17 cellular contexts compared by ENCODE assay signal in the genomic region with DNA sequence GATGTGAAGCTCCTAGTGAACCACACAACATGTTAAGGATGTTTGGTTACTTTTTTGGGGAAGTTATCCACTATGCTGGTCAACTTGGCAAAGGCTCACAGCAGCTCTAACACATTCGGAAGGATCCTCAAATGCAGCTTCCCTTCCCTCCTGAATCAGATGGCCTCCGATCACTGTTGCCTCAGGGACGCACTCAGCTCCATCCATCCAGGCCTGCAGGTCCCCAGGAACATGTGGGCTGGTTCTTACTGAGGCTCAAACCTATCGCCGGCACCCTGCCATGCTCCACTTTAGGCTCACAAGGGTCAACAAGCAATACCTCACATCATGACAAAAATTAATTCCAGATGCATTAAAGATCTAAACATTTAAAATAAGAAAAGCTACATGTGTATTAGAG.
"Had no signal": no experiment of that assay in that cellular context is flagged by ENCODE, and none has a peak within 500 bp of the region (broad histone marks: within the 10 kb centered on the region; RNA-seq: fewer than 3 reads in every experiment).

No MANE protein-coding gene starts in this region.

- H3K9me3 Mint-ChIP-seq: activated CD8-positive, alpha-beta T cell treated with anti-CD3 and anti-CD28 coated beads for 36 hours; activated naive CD4-positive, alpha-beta T cell treated with anti-CD3 and anti-CD28 coated beads, Interleukin-2, amount 10 ng/mL, durations not matched to agents 7 days and 5 days; natural killer cell; stimulated activated naive CD8-positive, alpha-beta T cell treated with anti-CD3 and anti-CD28 coated beads, Interleukin-15, Interleukin-2, amounts not matched to agents 100 ng/mL and 50 ng/mL, for 24 hours; T-cell had no signal

- H3K27me3 Mint-ChIP-seq: activated CD8-positive, alpha-beta T cell treated with anti-CD3 and anti-CD28 coated beads for 36 hours had no signal

- H3K4me3 Mint-ChIP-seq: activated CD4-positive, alpha-beta T cell treated with anti-CD3 and anti-CD28 coated beads for 36 hours; activated CD8-positive, alpha-beta T cell treated with anti-CD3 and anti-CD28 coated beads for 36 hours; activated naive CD4-positive, alpha-beta T cell treated with anti-CD3 and anti-CD28 coated beads, Interleukin-2, amount 10 ng/mL, durations not matched to agents 7 days and 5 days; natural killer cell; stimulated activated naive CD8-positive, alpha-beta T cell treated with anti-CD3 and anti-CD28 coated beads, Interleukin-15, Interleukin-2, amounts not matched to agents 100 ng/mL and 50 ng/mL, for 24 hours; T-cell had no signal

- ATAC-seq: activated CD4-positive, alpha-beta T cell treated with anti-CD3 and anti-CD28 coated beads for 36 hours; activated CD8-positive, alpha-beta T cell treated with anti-CD3 and anti-CD28 coated beads for 36 hours; body of pancreas; natural killer cell; T-cell had no signal

- H3K36me3 Mint-ChIP-seq: activated naive CD4-positive, alpha-beta T cell treated with anti-CD3 and anti-CD28 coated beads, Interleukin-2, amount 10 ng/mL, durations not matched to agents 7 days and 5 days; natural killer cell; T-cell had no signal

- H3K4me1 ChIP-seq: body of pancreas had no signal

- H3K27ac ChIP-seq: body of pancreas, esophagus squamous epithelium, testis, vagina, VCaP had no signal

- H3K36me3 ChIP-seq: esophagus squamous epithelium, vagina had no signal

- DNase-seq: activated CD4-positive, alpha-beta T cell treated with anti-CD3 and anti-CD28 coated beads for 36 hours; activated CD8-positive, alpha-beta memory T cell treated with anti-CD3 and anti-CD28 coated beads, Interleukin-2, amount 50 U/mL, for 4 hours; activated CD8-positive, alpha-beta T cell treated with anti-CD3 and anti-CD28 coated beads for 36 hours; activated naive CD4-positive, alpha-beta T cell treated with anti-CD3 and anti-CD28 coated beads, Interleukin-2, amount 10 ng/mL, durations not matched to agents 7 days and 5 days; body of pancreas; dermis blood vessel endothelial cell; esophagus squamous epithelium; foreskin fibroblast; mammary epithelial cell; natural killer cell; stimulated activated CD4-positive, alpha-beta T cell treated with anti-CD3 and anti-CD28 coated beads, Interleukin-4, amount 100 ng/mL, for 24 hours; T-cell; T1000; testis had no signal

- H3K4me1 Mint-ChIP-seq: activated CD4-positive, alpha-beta T cell treated with anti-CD3 and anti-CD28 coated beads for 36 hours; activated naive CD4-positive, alpha-beta T cell treated with anti-CD3 and anti-CD28 coated beads, Interleukin-2, amount 10 ng/mL, durations not matched to agents 7 days and 5 days; natural killer cell; T-cell had no signal

- H3K27ac Mint-ChIP-seq: activated CD4-positive, alpha-beta T cell treated with anti-CD3 and anti-CD28 coated beads for 36 hours; activated CD8-positive, alpha-beta T cell treated with anti-CD3 and anti-CD28 coated beads for 36 hours; activated naive CD4-positive, alpha-beta T cell treated with anti-CD3 and anti-CD28 coated beads, Interleukin-2, amount 10 ng/mL, durations not matched to agents 7 days and 5 days; natural killer cell; stimulated activated naive CD8-positive, alpha-beta T cell treated with anti-CD3 and anti-CD28 coated beads, Interleukin-15, Interleukin-2, amounts not matched to agents 100 ng/mL and 50 ng/mL, for 24 hours; T-cell had no signal

- H3K27me3 ChIP-seq: body of pancreas, esophagus squamous epithelium, testis, vagina had no signal

- H3K4me3 ChIP-seq: body of pancreas, esophagus squamous epithelium, testis, vagina had no signal

- H3K9me3 ChIP-seq: body of pancreas, esophagus squamous epithelium, testis, vagina had no signal
